Comparison of ENCODE assay signal across 8 cellular contexts in the genomic region with DNA sequence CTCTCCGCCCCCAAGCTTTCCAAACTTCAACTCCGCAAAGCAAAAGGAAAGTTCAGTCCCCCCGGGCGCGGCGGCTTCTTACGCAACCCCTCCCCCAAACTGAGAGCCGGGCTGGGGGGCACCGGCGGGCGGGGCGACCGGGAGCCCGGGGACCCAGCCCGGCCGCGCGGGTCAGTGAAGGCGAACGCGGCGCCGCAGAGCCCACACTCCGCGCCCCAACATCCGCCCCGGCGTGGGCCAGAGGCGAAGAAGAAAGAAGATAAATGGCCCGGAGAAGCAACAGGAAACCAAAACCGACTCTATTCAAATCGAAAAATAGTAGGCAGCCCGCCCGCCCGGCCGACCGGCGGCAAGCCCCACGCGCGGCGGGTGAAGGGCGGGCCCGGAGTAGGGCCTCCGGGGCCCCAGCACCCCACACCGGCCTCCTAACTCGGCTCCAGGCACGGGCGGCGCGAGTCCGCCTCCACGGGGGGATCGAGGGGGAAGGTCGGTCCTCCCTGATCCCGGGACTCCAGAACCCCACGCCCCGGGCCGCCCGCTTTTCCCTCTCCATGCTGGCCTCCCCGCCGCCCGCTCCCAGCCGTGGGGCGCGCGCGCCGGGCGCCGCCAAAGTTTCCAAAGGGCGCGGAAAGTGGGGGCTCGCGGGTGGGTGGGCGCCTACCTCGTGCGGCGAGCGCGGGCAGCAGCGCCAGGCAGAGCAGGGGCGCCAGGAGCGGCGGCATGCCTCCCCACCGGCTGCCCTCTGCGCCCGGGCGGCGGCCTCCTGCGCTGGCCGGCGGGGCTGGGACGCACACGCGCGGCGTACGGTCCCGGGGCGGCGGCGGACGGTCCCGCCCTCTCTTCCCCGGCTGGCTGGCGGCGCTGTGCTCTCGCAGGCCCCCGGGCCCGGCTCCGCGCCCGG. TPM values are rescaled to one million over a fixed set of nuclear protein-coding genes. Genes with fewer than 3 reads are reported as not detected.
DNase-seq lines count a peak whose midpoint lies in the region; ATAC-seq and TF ChIP-seq lines count a peak whose summit lies in the region.

No MANE protein-coding gene starts in this region.

- intact Hi-C loops in gastrocnemius medialis (cut with DNase I; ENCODE audit: low total_unique reads): loop anchor here (2.0 kb wide), 1 partner anchor 63 kb away; a partner anchor contains a TSS

- TF ChIP-seq POLR2A in NB4 (IDR thresholded peaks at IDR 0.05; ENCODE audit: extremely low read depth, insufficient read length): no peak
- no peak for TF ChIP-seq POLR2A in gastrocnemius medialis (IDR thresholded peaks at IDR 0.05)

- POLR2A ChIA-PET in CD8-positive, alpha-beta memory T cell (lab: Charles Lee): interaction anchor here (0.9 to 1.2 kb wide), 2 partner anchors 12 kb away, joined by 5 to 8 read pairs; no protein-coding TSS in a partner anchor

- in situ Hi-C loops in gastrocnemius medialis (cut with MboI; ENCODE audit: low sequenced_read_pairs in 4 of 4): no loop called here

- H3K4me3 ChIP-seq in CD8-positive, alpha-beta memory T cell (ENCODE audit: low read length): peak overlapping the region; percentile 85
- H3K4me3 ChIP-seq in NB4 (ENCODE audit: low read depth, low read length) (peak overlapping the region; percentile 66), gastrocnemius medialis (peak overlapping the region; percentile 66 to 88 (median 68))

- no peaks in the 10 kb centered on the region for H3K27me3 ChIP-seq in CD8-positive, alpha-beta memory T cell (ENCODE audit: insufficient read depth, low read length, poor library complexity, severe bottlenecking)
- no peaks in the 10 kb centered on the region for H3K27me3 ChIP-seq in gastrocnemius medialis

- ATAC-seq in GM21825 (IDR thresholded peaks at IDR 0.05; ENCODE audit: unreplicated experiment): peak; percentile 14
- ATAC-seq in gastrocnemius medialis: peak; percentile 44 to 45
- ATAC-seq in GM18519 (IDR thresholded peaks at IDR 0.05; ENCODE audit: low FRiP score, unreplicated experiment): no peak

- DNase-seq in CD8-positive, alpha-beta memory T cell: peak; percentile 39 to 74 (median 50)
- peak; percentile 37 for DNase-seq in NB4 (ENCODE audit: low read depth)
- peak; percentile 26 to 55 for DNase-seq in activated T-helper 1 cell treated with anti-CD3 and anti-CD28 coated beads, Interleukin-2, amount 50 U/mL, for 16 hours (ENCODE audit: low read depth in 1 of 2, low spot score in 1 of 2)
- peak; percentile 18 for DNase-seq in foreskin melanocyte
- DNase-seq in gastrocnemius medialis: no peak
- DNase-seq in middle frontal gyrus (ENCODE audit: extremely low spot score, low spot score): no peak

- H3K27ac ChIP-seq in CD8-positive, alpha-beta memory T cell (ENCODE audit: low read depth, low read length): peak overlapping the region; percentile 67
- H3K27ac ChIP-seq in gastrocnemius medialis: peak overlapping the region; percentile 69 to 96 (median 89)

- H3K36me3 Mint-ChIP-seq in CD8-positive, alpha-beta memory T cell: peaks cover 0 to 8% (median 0%) of the 10 kb centered on the region in 3 donors

- CTCF ChIA-PET in CD8-positive, alpha-beta memory T cell (lab: Charles Lee): interaction anchor here (0.8 kb wide), 1 partner anchor 11 kb away, joined by 3 read pairs; no protein-coding TSS in a partner anchor

- no peaks in the 10 kb centered on the region for H3K9me3 Mint-ChIP-seq in CD8-positive, alpha-beta memory T cell

- no peaks in the 10 kb centered on the region for H3K36me3 ChIP-seq in CD8-positive, alpha-beta memory T cell (ENCODE audit: insufficient read depth, low read length)
- no peaks in the 10 kb centered on the region for H3K36me3 ChIP-seq in gastrocnemius medialis

- H3K27me3 Mint-ChIP-seq in CD8-positive, alpha-beta memory T cell: no peaks in the 10 kb centered on the region

- peak overlapping the region in 7 of 8 donors; percentile 43 to 93 (median 64) for H3K27ac Mint-ChIP-seq in CD8-positive, alpha-beta memory T cell

- H3K4me1 Mint-ChIP-seq in CD8-positive, alpha-beta memory T cell: peaks cover 19 to 42% (median 22%) of the 10 kb centered on the region in 3 donors

- TF ChIP-seq CTCF in NB4 (IDR thresholded peaks at IDR 0.05; ENCODE audit: low read depth, low read length) (no peak), gastrocnemius medialis (IDR thresholded peaks at IDR 0.05 in 4 of 5, conservative IDR thresholded peaks at IDR 0.05 in 1 of 5) (no peak)

- H3K4me1 ChIP-seq in CD8-positive, alpha-beta memory T cell (ENCODE audit: insufficient read depth, low read length): peaks cover 35% of the 10 kb centered on the region
- H3K4me1 ChIP-seq in gastrocnemius medialis: peaks cover 17 to 24% of the 10 kb centered on the region in 2 donors

- peak overlapping the region; percentile 86 to 93 (median 88) for H3K4me3 Mint-ChIP-seq in CD8-positive, alpha-beta memory T cell

- no peaks in the 10 kb centered on the region for H3K9me3 ChIP-seq in CD8-positive, alpha-beta memory T cell (ENCODE audit: low read length)
- no peaks in the 10 kb centered on the region for H3K9me3 ChIP-seq in gastrocnemius medialis

RNA-seq across cellular contexts. Expression of a gene that starts 0.5 kb away (rescaled TPM):
- 10 to 100 TPM; 70.0 to 79.5 TPM for total RNA-seq in CD8-positive, alpha-beta memory T cell
- polyA plus RNA-seq in CD8-positive, alpha-beta memory T cell: 5.1 TPM
- 10 to 100 TPM in 1 of 4 donors, 1 to 10 TPM in 3; 6.3 to 15.4 (median 8.2) TPM for total RNA-seq in gastrocnemius medialis

Comparison
In these comparisons a context has a peak if more than half of its experiments do, and no peak if none do; other contexts are left out.
1. DNase-seq: peak in CD8-positive, alpha-beta memory T cell (5 of 5), NB4 (single experiment), activated T-helper 1 cell treated with anti-CD3 and anti-CD28 coated beads, Interleukin-2, amount 50 U/mL, for 16 hours (2 of 2) and foreskin melanocyte (single experiment); none in gastrocnemius medialis (0 of 2) and middle frontal gyrus (single experiment).
2. RNA of a gene that starts 0.5 kb away (total RNA-seq): 70.0 to 79.5 TPM in CD8-positive, alpha-beta memory T cell; 6.3 to 15.4 TPM in gastrocnemius medialis; every median in the first group is over 4 times any median in the second.
3. Peak in every context shown above with its lines, with median percentiles within 50 percentile points of each other: H3K4me3 ChIP-seq.